2 cellular contexts compared by ENCODE assay signal in genomic region chrX:66164470-66164869, GRCh38.
TF ChIP-seq lines count a peak whose summit lies in the region.

No MANE protein-coding gene starts in this region.

TF ChIP-seq in SK-N-SH, 30 proteins besides CTCF, POLR2A, EP300 and RAD21 (continued from another document):
- TF ChIP-seq ZBTB33 (IDR thresholded peaks at IDR 0.05; ENCODE audit: borderline replicate concordance, low read depth) (no peak), SIN3A (IDR thresholded peaks at IDR 0.05; ENCODE audit: borderline replicate concordance, low read depth, low read length) (no peak)

TF ChIP-seq in SK-N-SH treated with all-trans-retinoic acid at 6 μM for 48 hours, 23 proteins besides CTCF, POLR2A, EP300 and RAD21 (continued from another document):
- TF ChIP-seq CREB5 (CRISPR knock-in tag; IDR thresholded peaks at IDR 0.05; ENCODE audit: low read depth), result no peak
- no peak for TF ChIP-seq ZC3H10 (CRISPR knock-in tag; IDR thresholded peaks at IDR 0.05)
- TF ChIP-seq ZFP3 (CRISPR knock-in tag; IDR thresholded peaks at IDR 0.05), result no peak
- no peak for TF ChIP-seq ARNTL (CRISPR knock-in tag; IDR thresholded peaks at IDR 0.05; ENCODE audit: borderline replicate concordance, low read depth)
- no peak for TF ChIP-seq ZNF565 (CRISPR knock-in tag; conservative IDR thresholded peaks at IDR 0.05; ENCODE audit: low read depth)
TF ChIP-seq in SK-N-SH treated with all-trans-retinoic acid at 6 μM for 48 hours: peak in this region for 0.
